Comparison of ENCODE assay signal across 8 cellular contexts in genomic region chr3:47803478-47804025, GRCh38. TPM values are rescaled to one million over a fixed set of nuclear protein-coding genes. Genes with fewer than 3 reads are reported as not detected.
DNase-seq lines count a peak whose midpoint lies in the region; TF ChIP-seq lines count a peak whose summit lies in the region.

No MANE protein-coding gene starts in this region.

- peak overlapping the region; percentile 97 for H3K4me3 Mint-ChIP-seq in nephron progenitor cell

- peaks cover 5% of the 10 kb centered on the region for H3K4me1 ChIP-seq in colonic mucosa

- TF ChIP-seq CTCF in colonic mucosa (IDR thresholded peaks at IDR 0.05) = no peak
- TF ChIP-seq CTCF in nephron progenitor cell (IDR thresholded peaks at IDR 0.05) = no peak
- TF ChIP-seq CTCF in GM10266 (IDR thresholded peaks at IDR 0.05; ENCODE audit: control insufficient read depth, insufficient read depth, low read depth, missing control alignments) = no peak

- H3K36me3 ChIP-seq in colonic mucosa = no peaks in the 10 kb centered on the region

- peak overlapping the region; percentile 94 for H3K4me3 ChIP-seq in colonic mucosa

- no peaks in the 10 kb centered on the region for H3K27me3 Mint-ChIP-seq in nephron progenitor cell (ENCODE audit: low read depth, poor library complexity)

- peaks cover 33% of the 10 kb centered on the region for H3K4me1 Mint-ChIP-seq in nephron progenitor cell

- H3K27ac ChIP-seq in colonic mucosa = peak overlapping the region; percentile 98

- no peaks in the 10 kb centered on the region for H3K9me3 Mint-ChIP-seq in nephron progenitor cell

- intact Hi-C loops in colonic mucosa (cut with DNase I) = no loop called here

- H3K27me3 ChIP-seq in colonic mucosa = no peaks in the 10 kb centered on the region

- peak overlapping the region; percentile 72 to 78 for H3K9ac ChIP-seq in colonic mucosa (ENCODE audit: low read depth in 2 of 2, low read length in 2 of 2)

- DNase-seq in GF-D8 (lab: John Stamatoyannopoulos, UW) (peak; percentile 47), NCI-H146 (lab: John Stamatoyannopoulos, UW) (peak; percentile 82), colonic mucosa (no peak), nephron progenitor cell (no peak), GM10266 (ENCODE audit: extremely low spot score) (no peak), CD1c-positive myeloid dendritic cell (ENCODE audit: extremely low spot score) (no peak), NCI-H2081 treated with DMSO at 0.1 percent for 48 hours (lab: John Stamatoyannopoulos, UW) (no peak)
- DNase-seq in activated CD4-positive, CD25-positive, alpha-beta regulatory T cell (lab: John Stamatoyannopoulos, UW) = no peak

- no peaks in the 10 kb centered on the region for H3K9me3 ChIP-seq in colonic mucosa

- peaks cover 11% of the 10 kb centered on the region for H3K36me3 Mint-ChIP-seq in nephron progenitor cell (ENCODE audit: low read depth)

- H3K27ac Mint-ChIP-seq in nephron progenitor cell = peak overlapping the region; percentile 100

RNA-seq across cellular contexts. Expression of gene DHX30, which starts 0.6 kb away (rescaled TPM):
- 10 to 100 TPM; 33.8 to 72.8 TPM for total RNA-seq in colonic mucosa

RNA-seq across cellular contexts. Expression of gene SMARCC1, which starts 21.9 kb away (rescaled TPM):
- total RNA-seq in colonic mucosa = 10 to 100 TPM; 72.6 to 90.2 TPM

Comparison
In these comparisons a context has a peak if more than half of its experiments do, and no peak if none do; other contexts are left out.
1. DNase-seq: peak in GF-D8 (single experiment) and NCI-H146 (single experiment); none in colonic mucosa (single experiment), nephron progenitor cell (single experiment), GM10266 (single experiment), CD1c-positive myeloid dendritic cell (single experiment), NCI-H2081 treated with DMSO at 0.1 percent for 48 hours (single experiment) and activated CD4-positive, CD25-positive, alpha-beta regulatory T cell (0 of 4).